14 cellular contexts compared by ENCODE assay signal in the genomic region with DNA sequence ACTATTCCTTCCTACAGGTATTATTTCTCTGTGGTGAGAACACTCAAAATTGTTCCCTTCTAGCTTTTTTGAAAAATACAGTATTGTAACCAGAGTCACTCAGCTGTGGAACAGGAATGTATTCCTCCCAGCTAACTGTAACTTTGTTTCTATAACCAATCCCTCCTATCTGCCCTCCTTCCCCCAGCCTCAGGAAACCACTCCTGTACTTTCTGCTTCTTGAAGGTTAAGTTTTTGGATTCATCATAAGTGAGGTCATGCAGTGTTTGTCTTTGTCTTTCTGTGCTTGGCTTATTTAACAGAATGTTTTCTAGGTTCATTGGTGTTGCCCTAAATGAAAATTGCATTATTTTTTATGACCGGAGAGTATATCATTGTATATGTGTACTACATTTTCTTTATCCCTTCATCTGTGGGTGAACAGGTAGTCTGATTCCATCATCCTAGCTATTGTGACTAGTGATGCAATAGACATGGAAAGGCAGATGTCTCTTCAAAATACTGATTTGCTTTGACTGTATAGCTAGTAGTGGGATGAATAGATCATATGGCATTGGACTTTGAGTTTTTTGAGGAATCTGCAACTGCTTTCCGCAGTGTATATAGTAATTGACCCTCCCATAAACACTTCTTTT.
DNase-seq lines count a peak whose midpoint lies in the region; ATAC-seq and TF ChIP-seq lines count a peak whose summit lies in the region.
"Had no signal": no experiment of that assay in that cellular context is flagged by ENCODE, and none has a peak within 500 bp of the region (broad histone marks: within the 10 kb centered on the region; RNA-seq: fewer than 3 reads in every experiment).

No MANE protein-coding gene starts in this region.

- 91% methylated on average over 2 of the region's 2 CpGs for WGBS in hepatocyte (ENCODE audit: low lambda C conversion rate, missing lambda C conversion rate)

- no peak overlapping the region for H3K27ac Mint-ChIP-seq in activated naive CD4-positive, alpha-beta T cell treated with anti-CD3 and anti-CD28 coated beads, Interleukin-2, amount 10 ng/mL, durations not matched to agents 7 days and 5 days
- peak overlapping the region; percentile 47 for H3K27ac Mint-ChIP-seq in activated T-helper 2 cell treated with anti-CD3 and anti-CD28 coated beads, Interferon-gamma antibody, Interleukin-2, Interleukin-4, amounts not matched to agents 10 μg/mL and 5 μg/mL and 100 μg/mL, durations not matched to agents 14 hours and 24 hours and 36 hours

- TF ChIP-seq CTCF in hepatocyte (IDR thresholded peaks at IDR 0.05; ENCODE audit: poor library complexity) (no peak), thoracic aorta (IDR thresholded peaks at IDR 0.05) (no peak)

- H3K27me3 Mint-ChIP-seq in activated naive CD4-positive, alpha-beta T cell treated with anti-CD3 and anti-CD28 coated beads, Interleukin-2, amount 10 ng/mL, durations not matched to agents 7 days and 5 days = peaks cover 5% of the 10 kb centered on the region
- no peaks in the 10 kb centered on the region for H3K27me3 Mint-ChIP-seq in activated T-helper 2 cell treated with anti-CD3 and anti-CD28 coated beads, Interferon-gamma antibody, Interleukin-2, Interleukin-4, amounts not matched to agents 10 μg/mL and 5 μg/mL and 100 μg/mL, durations not matched to agents 14 hours and 24 hours and 36 hours (ENCODE audit: low read depth)

- no peak for ATAC-seq in thoracic aorta (ENCODE audit: insufficient number of reproducible peaks, low FRiP score, low read depth)
- no peak for ATAC-seq in GM21737 (IDR thresholded peaks at IDR 0.05; ENCODE audit: unreplicated experiment)
- ATAC-seq in GM21515 (IDR thresholded peaks at IDR 0.05; ENCODE audit: unreplicated experiment) = no peak

- no peak overlapping the region for H3K4me3 ChIP-seq in hepatocyte
- peak overlapping the region; percentile 40 for H3K4me3 ChIP-seq in thoracic aorta
- H3K4me3 ChIP-seq: adrenal gland had no signal

- peak overlapping the region; percentile 1 for H3K4me2 ChIP-seq in hepatocyte
- H3K4me2 ChIP-seq: KMS-11 had no signal

- H3K4me3 Mint-ChIP-seq in activated naive CD4-positive, alpha-beta T cell treated with anti-CD3 and anti-CD28 coated beads, Interleukin-2, amount 10 ng/mL, durations not matched to agents 7 days and 5 days = peak overlapping the region; percentile 2
- peak overlapping the region; percentile 35 for H3K4me3 Mint-ChIP-seq in activated T-helper 2 cell treated with anti-CD3 and anti-CD28 coated beads, Interferon-gamma antibody, Interleukin-2, Interleukin-4, amounts not matched to agents 10 μg/mL and 5 μg/mL and 100 μg/mL, durations not matched to agents 14 hours and 24 hours and 36 hours (ENCODE audit: low read depth)

- no peaks in the 10 kb centered on the region for H3K27me3 ChIP-seq in hepatocyte
- no peaks in the 10 kb centered on the region for H3K27me3 ChIP-seq in thoracic aorta (replicated peaks; ENCODE audit: insufficient read depth)
- H3K27me3 ChIP-seq: adrenal gland had no signal

- peaks cover 31% of the 10 kb centered on the region for H3K36me3 Mint-ChIP-seq in activated naive CD4-positive, alpha-beta T cell treated with anti-CD3 and anti-CD28 coated beads, Interleukin-2, amount 10 ng/mL, durations not matched to agents 7 days and 5 days
- peaks cover 52% of the 10 kb centered on the region for H3K36me3 Mint-ChIP-seq in activated T-helper 2 cell treated with anti-CD3 and anti-CD28 coated beads, Interferon-gamma antibody, Interleukin-2, Interleukin-4, amounts not matched to agents 10 μg/mL and 5 μg/mL and 100 μg/mL, durations not matched to agents 14 hours and 24 hours and 36 hours (ENCODE audit: low read depth)

- intact Hi-C loops in activated T-helper 2 cell treated with anti-CD3 and anti-CD28 coated beads, Interferon-gamma antibody, Interleukin-2, Interleukin-4, amounts not matched to agents 10 μg/mL and 5 μg/mL and 100 μg/mL, durations not matched to agents 14 hours and 24 hours and 36 hours (cut with micrococcal nuclease) = no loop called here

- no peak overlapping the region for H2AFZ ChIP-seq in hepatocyte

- H3K27ac ChIP-seq in hepatocyte (no peak overlapping the region), thoracic aorta (no peak overlapping the region)
- H3K27ac ChIP-seq: adrenal gland, KMS-11 had no signal

- peaks cover 60% of the 10 kb centered on the region for H3K4me1 Mint-ChIP-seq in activated naive CD4-positive, alpha-beta T cell treated with anti-CD3 and anti-CD28 coated beads, Interleukin-2, amount 10 ng/mL, durations not matched to agents 7 days and 5 days
- H3K4me1 Mint-ChIP-seq in activated T-helper 2 cell treated with anti-CD3 and anti-CD28 coated beads, Interferon-gamma antibody, Interleukin-2, Interleukin-4, amounts not matched to agents 10 μg/mL and 5 μg/mL and 100 μg/mL, durations not matched to agents 14 hours and 24 hours and 36 hours (ENCODE audit: low read depth) = peaks cover 53% of the 10 kb centered on the region

- peaks cover 75% of the 10 kb centered on the region for H3K79me2 ChIP-seq in hepatocyte

- CTCF ChIA-PET in activated naive CD4-positive, alpha-beta T cell treated with anti-CD3 and anti-CD28 coated beads, Interleukin-2, amount 10 ng/mL, durations not matched to agents 7 days and 5 days (lab: Charles Lee) = interaction anchor here (1.2 kb wide), 1 partner anchor 321 kb away, joined by 3 read pairs; no protein-coding TSS in a partner anchor

- H3K9me3 Mint-ChIP-seq in activated naive CD4-positive, alpha-beta T cell treated with anti-CD3 and anti-CD28 coated beads, Interleukin-2, amount 10 ng/mL, durations not matched to agents 7 days and 5 days = no peaks in the 10 kb centered on the region
- no peaks in the 10 kb centered on the region for H3K9me3 Mint-ChIP-seq in activated T-helper 2 cell treated with anti-CD3 and anti-CD28 coated beads, Interferon-gamma antibody, Interleukin-2, Interleukin-4, amounts not matched to agents 10 μg/mL and 5 μg/mL and 100 μg/mL, durations not matched to agents 14 hours and 24 hours and 36 hours

- no peak for DNase-seq in activated naive CD4-positive, alpha-beta T cell treated with anti-CD3 and anti-CD28 coated beads, Interleukin-2, amount 10 ng/mL, durations not matched to agents 7 days and 5 days
- DNase-seq in activated naive CD4-positive, alpha-beta T cell treated with anti-CD3 and anti-CD28 coated beads, Interleukin-2, amount 50 U/mL, for 16 hours = no peak
- DNase-seq in activated T-helper 2 cell treated with anti-CD3 and anti-CD28 coated beads, Interferon-gamma antibody, Interleukin-2, Interleukin-4, amounts not matched to agents 10 μg/mL and 5 μg/mL and 100 μg/mL, durations not matched to agents 14 hours and 24 hours and 36 hours (ENCODE audit: low spot score) = no peak
- no peak for DNase-seq in hepatocyte (ENCODE audit: low spot score)
- no peak for DNase-seq in thoracic aorta (ENCODE audit: low spot score)
- no peak for DNase-seq in GOT3 (lab: John Stamatoyannopoulos, UW)
- DNase-seq: activated CD4-positive, alpha-beta T cell treated with anti-CD3 and anti-CD28 coated beads for 48 hours; adrenal gland; AML-193; effector CD8-positive, alpha-beta T cell; NCI-H1930 had no signal

- peaks cover 11% of the 10 kb centered on the region for H3K4me1 ChIP-seq in hepatocyte (ENCODE audit: insufficient read depth)
- H3K4me1 ChIP-seq in thoracic aorta (ENCODE audit: control insufficient read depth in 1 of 2, low read depth in 2 of 2) = peaks cover 21 to 41% of the 10 kb centered on the region in 2 donors

- no peaks in the 10 kb centered on the region for H3K9me2 ChIP-seq in hepatocyte (replicated peaks; ENCODE audit: insufficient read depth)

- H4K20me1 ChIP-seq in hepatocyte (ENCODE audit: insufficient read depth, poor library complexity, severe bottlenecking) = peaks cover 51% of the 10 kb centered on the region

- no peaks in the 10 kb centered on the region for H3K36me3 ChIP-seq in hepatocyte (replicated peaks; ENCODE audit: insufficient read depth, low read depth)
- peaks cover 5% of the 10 kb centered on the region for H3K36me3 ChIP-seq in thoracic aorta

- H3K9me3 ChIP-seq in hepatocyte (ENCODE audit: low read depth) = no peaks in the 10 kb centered on the region
- H3K9me3 ChIP-seq in thoracic aorta = no peaks in the 10 kb centered on the region
- H3K9me3 ChIP-seq: adrenal gland had no signal
